11 cellular contexts compared by ENCODE assay signal in genomic region chr7:41695661-41696322, GRCh38. TPM values are rescaled to one million over a fixed set of nuclear protein-coding genes. Genes with fewer than 3 reads are reported as not detected.
DNase-seq lines count a peak whose midpoint lies in the region; ATAC-seq, FAIRE-seq and TF ChIP-seq lines count a peak whose summit lies in the region.
"Had no signal": no experiment of that assay in that cellular context is flagged by ENCODE, and none has a peak within 500 bp of the region (broad histone marks: within the 10 kb centered on the region; RNA-seq: fewer than 3 reads in every experiment).

No MANE protein-coding gene starts in this region.

- ATAC-seq in left lung (peak; percentile 24), GM18498 (IDR thresholded peaks at IDR 0.05; ENCODE audit: unreplicated experiment) (no peak)
- ATAC-seq: stimulated activated naive CD8-positive, alpha-beta T cell treated with anti-CD3 and anti-CD28 coated beads, Interleukin-15, Interleukin-2, amounts not matched to agents 100 U/mL and 50 U/mL, for 24 hours had no signal

- H3K4me3 ChIP-seq in GM23248: peak overlapping the region; percentile 77
- H3K4me3 ChIP-seq in coronary artery: peak overlapping the region; percentile 82
- no peak overlapping the region for H3K4me3 ChIP-seq in left lung
- peak overlapping the region; percentile 63 to 73 for H3K4me3 ChIP-seq in stomach smooth muscle (ENCODE audit: low read length in 2 of 2)

- TF ChIP-seq CTCF in coronary artery (IDR thresholded peaks at IDR 0.05) (no peak), left lung (IDR thresholded peaks at IDR 0.05) (no peak)

- FAIRE-seq in GM19239 (lab: Jason Lieb, UNC): no peak
- FAIRE-seq: TTC549 had no signal

- peak overlapping the region; percentile 81 for H3K4me2 ChIP-seq in GM23248 (ENCODE audit: unreplicated experiment)

- H3F3A ChIP-seq in GM23248 (ENCODE audit: insufficient read depth): peaks cover 63% of the 10 kb centered on the region

- H3K27me3 ChIP-seq in GM23248 (replicated peaks; ENCODE audit: insufficient read depth): no peaks in the 10 kb centered on the region
- peaks cover 3 to 36% of the 10 kb centered on the region in 2 donors for H3K27me3 ChIP-seq in left lung
- no peaks in the 10 kb centered on the region for H3K27me3 ChIP-seq in stomach smooth muscle (ENCODE audit: control insufficient read depth in 1 of 2, insufficient read depth in 2 of 2, low read length in 2 of 2)

- peak overlapping the region; percentile 86 for H3K27ac ChIP-seq in GM23248
- H3K27ac ChIP-seq in coronary artery: peak overlapping the region; percentile 83 to 94
- peak overlapping the region in 1 of 2 donors; percentile 6 for H3K27ac ChIP-seq in left lung
- peak overlapping the region; percentile 60 for H3K27ac ChIP-seq in stomach smooth muscle (ENCODE audit: low read length)

- intact Hi-C loops in left lung (cut with DNase I): no loop called here

- in situ Hi-C loops in GM23248 (cut with MboI): no loop called here

- DNase-seq in GM23248: no peak
- no peak for DNase-seq in coronary artery (ENCODE audit: low spot score)
- no peak for DNase-seq in left lung
- no peak for DNase-seq in occipital lobe (lab: John Stamatoyannopoulos, UW)
- DNase-seq in NCI-H510A treated with DMSO at 0.1 percent for 48 hours (lab: John Stamatoyannopoulos, UW): no peak
- DNase-seq in GM19239 (ENCODE audit: insufficient read length, low spot score): no peak
- DNase-seq: DMS79 treated with DMSO at 0.1 percent for 48 hours had no signal

- no peaks in the 10 kb centered on the region for H3K36me3 ChIP-seq in GM23248 (ENCODE audit: low read depth)
- H3K36me3 ChIP-seq in left lung: no peaks in the 10 kb centered on the region
- no peaks in the 10 kb centered on the region for H3K36me3 ChIP-seq in stomach smooth muscle (ENCODE audit: control insufficient read depth in 2 of 2, insufficient read depth in 2 of 2, low read length in 2 of 2)

- no peaks in the 10 kb centered on the region for H3K9me2 ChIP-seq in GM23248 (ENCODE audit: insufficient read depth)

- H4K20me1 ChIP-seq in GM23248 (ENCODE audit: insufficient read depth): no peaks in the 10 kb centered on the region

- peak overlapping the region; percentile 88 for H2AFZ ChIP-seq in GM23248

- peaks cover 69% of the 10 kb centered on the region for H3K79me2 ChIP-seq in GM23248 (ENCODE audit: insufficient read depth)

- WGBS in GM23248 (ENCODE audit: low coverage in 1 of 2, low lambda C conversion rate in 2 of 2, missing lambda C conversion rate in 2 of 2), 2 experiments: 11 to 12% methylated on average over 13 of the region's 13 CpGs

- peak overlapping the region; percentile 81 for H3K9ac ChIP-seq in GM23248
- peak overlapping the region; percentile 16 to 48 for H3K9ac ChIP-seq in stomach smooth muscle (ENCODE audit: low read length in 2 of 2)

- no peaks in the 10 kb centered on the region for H3K9me3 ChIP-seq in GM23248 (ENCODE audit: low read depth)
- H3K9me3 ChIP-seq in left lung: no peaks in the 10 kb centered on the region
- H3K9me3 ChIP-seq in stomach smooth muscle (ENCODE audit: control insufficient read depth in 2 of 2, low read length in 2 of 2): no peaks in the 10 kb centered on the region

- peaks cover 36% of the 10 kb centered on the region for H3K4me1 ChIP-seq in GM23248 (ENCODE audit: insufficient read depth)
- H3K4me1 ChIP-seq in left lung: peaks cover 0 to 42% of the 10 kb centered on the region in 2 donors
- H3K4me1 ChIP-seq in stomach smooth muscle (ENCODE audit: control insufficient read depth, insufficient read depth, low read length): peaks cover 38% of the 10 kb centered on the region

RNA-seq across cellular contexts. Expression of gene INHBA, which starts 7.1 kb away (rescaled TPM):
- 5.2 and 5.5 TPM in 2 replicates for total RNA-seq in GM23248 (2014; rRNA removed; shearing (Covaris generic))
- 7.9 and 8.8 TPM in 2 replicates for polyA plus RNA-seq in GM23248 (2016; fragmentation: Nextera tagmentation; extraction: Ambion mirVana)
- total RNA-seq in left lung (10 to 100 TPM in 1 of 2 donors, 1 to 10 TPM in 1; 8.0 to 16.7 TPM), occipital lobe (33.1 TPM)

Comparison
In these comparisons a context has a peak if more than half of its experiments do, and no peak if none do; other contexts are left out.
1. H3K4me3 ChIP-seq: peak in GM23248 (single experiment), coronary artery (single experiment) and stomach smooth muscle (2 of 2); none in left lung (0 of 2).